8 cellular contexts compared by ENCODE assay signal in genomic region chr19:4402171-4403004, GRCh38. TPM values are rescaled to one million over a fixed set of nuclear protein-coding genes. Genes with fewer than 3 reads are reported as not detected.
DNase-seq lines count a peak whose midpoint lies in the region; ATAC-seq and TF ChIP-seq lines count a peak whose summit lies in the region.

Gene CHAF1A, plus strand, starts transcription at chr19:4402640. Its CDS starts 123 bp downstream, at chr19:4402763.

- peak within 1 kb of the TSS; percentile 87 for H3K4me2 ChIP-seq in DND-41 (ENCODE audit: insufficient read depth, low read length)
- H3K4me2 ChIP-seq in GM23248 (ENCODE audit: unreplicated experiment), result peak within 1 kb of the TSS; percentile 92

- in situ Hi-C loops in GM23248 (cut with MboI), result no loop called here

- H3K4me3 ChIP-seq in DND-41 (ENCODE audit: low read depth in 1 of 2, low read length in 2 of 2) (peak within 1 kb of the TSS; percentile 65 to 71; a peak in 3 of 4 replicates), GM23248 (peak within 1 kb of the TSS; percentile 80)

- H3K9me3 ChIP-seq in DND-41 (ENCODE audit: insufficient read depth, low read length, severe bottlenecking), result no peaks in the 10 kb centered on the region
- H3K9me3 ChIP-seq in GM23248 (ENCODE audit: low read depth), result no peaks in the 10 kb centered on the region

- peak within 1 kb of the TSS; percentile 96 for H3K4me3 Mint-ChIP-seq in activated T-helper 1 cell treated with anti-CD3 and anti-CD28 coated beads, Interleukin-12 subunit alpha, Interleukin-12 subunit beta, Interleukin-2, Interleukin-4 antibody, amounts not matched to agents 30 ng/mL and 10 ng/mL and 1 ng/mL, durations not matched to agents 14 hours and 24 hours and 36 hours
- peak within 1 kb of the TSS; percentile 81 to 95 (median 91) for H3K4me3 Mint-ChIP-seq in naive B cell
- peak within 1 kb of the TSS; percentile 90 for H3K4me3 Mint-ChIP-seq in stimulated activated memory B cell treated with anti-CD40 and anti-IgM and Interleukin-4, amounts not matched to agents 10 μg/mL and 1 μg/mL and 100 μg/mL, for 72 hours

- H3K9me2 ChIP-seq in GM23248 (ENCODE audit: insufficient read depth), result no peaks in the 10 kb centered on the region

- H3K27me3 ChIP-seq in DND-41 (ENCODE audit: insufficient read depth, low read length, poor library complexity) (no peaks in the 10 kb centered on the region), GM23248 (replicated peaks; ENCODE audit: insufficient read depth) (no peaks in the 10 kb centered on the region)

- DNase-seq in DND-41 (peak; percentile 100), GM23248 (peak; percentile 100), Kasumi-1 (lab: John Stamatoyannopoulos, UW) (peak; percentile 100), RPMI7951 (ENCODE audit: low read depth) (peak; percentile 100), fibroblast of gingiva (ENCODE audit: low read depth) (peak; percentile 100), naive B cell (peak; percentile 98)
- DNase-seq in activated T-helper 1 cell treated with anti-CD3 and anti-CD28 coated beads, Interleukin-12 subunit alpha, Interleukin-12 subunit beta, Interleukin-2, Interleukin-4 antibody, amounts not matched to agents 30 ng/mL and 10 ng/mL and 1 ng/mL, durations not matched to agents 14 hours and 24 hours and 36 hours (ENCODE audit: low spot score), result peak; percentile 99

- 0 to 2% methylated on average over 45 to 61 of the region's 84 CpGs for WGBS in GM23248 (ENCODE audit: low coverage in 1 of 2, low lambda C conversion rate in 2 of 2, missing lambda C conversion rate in 2 of 2), 2 experiments

- intact Hi-C loops in activated T-helper 1 cell treated with anti-CD3 and anti-CD28 coated beads, Interleukin-12 subunit alpha, Interleukin-12 subunit beta, Interleukin-2, Interleukin-4 antibody, amounts not matched to agents 30 ng/mL and 10 ng/mL and 1 ng/mL, durations not matched to agents 14 hours and 24 hours and 36 hours (cut with micrococcal nuclease), result loop anchor here (1.0 to 10.0 kb wide), 8 partner anchors 55 to 1218 kb away; partner anchors contain the start of genes FZR1, HDGFL2, NCLN and TNFAIP8L1

- H3K9ac ChIP-seq in DND-41 (ENCODE audit: low read depth, low read length) (peak within 1 kb of the TSS; percentile 92), GM23248 (peak within 1 kb of the TSS; percentile 91)

- H3K4me1 Mint-ChIP-seq in activated T-helper 1 cell treated with anti-CD3 and anti-CD28 coated beads, Interleukin-12 subunit alpha, Interleukin-12 subunit beta, Interleukin-2, Interleukin-4 antibody, amounts not matched to agents 30 ng/mL and 10 ng/mL and 1 ng/mL, durations not matched to agents 14 hours and 24 hours and 36 hours (ENCODE audit: low read depth), result peaks cover 67% of the 10 kb centered on the region
- peaks cover 32 to 45% (median 40%) of the 10 kb centered on the region in 3 donors for H3K4me1 Mint-ChIP-seq in naive B cell
- H3K4me1 Mint-ChIP-seq in stimulated activated memory B cell treated with anti-CD40 and anti-IgM and Interleukin-4, amounts not matched to agents 10 μg/mL and 1 μg/mL and 100 μg/mL, for 72 hours, result peaks cover 49% of the 10 kb centered on the region

- no peaks in the 10 kb centered on the region for H3K9me3 Mint-ChIP-seq in activated T-helper 1 cell treated with anti-CD3 and anti-CD28 coated beads, Interleukin-12 subunit alpha, Interleukin-12 subunit beta, Interleukin-2, Interleukin-4 antibody, amounts not matched to agents 30 ng/mL and 10 ng/mL and 1 ng/mL, durations not matched to agents 14 hours and 24 hours and 36 hours
- no peaks in the 10 kb centered on the region for H3K9me3 Mint-ChIP-seq in naive B cell
- no peaks in the 10 kb centered on the region for H3K9me3 Mint-ChIP-seq in stimulated activated memory B cell treated with anti-CD40 and anti-IgM and Interleukin-4, amounts not matched to agents 10 μg/mL and 1 μg/mL and 100 μg/mL, for 72 hours

- no peak for TF ChIP-seq CTCF in DND-41 (IDR thresholded peaks at IDR 0.05; ENCODE audit: borderline replicate concordance, extremely low read depth, low read length, poor library complexity, severe bottlenecking)

- peaks cover 3% of the 10 kb centered on the region for H3K27me3 Mint-ChIP-seq in activated T-helper 1 cell treated with anti-CD3 and anti-CD28 coated beads, Interleukin-12 subunit alpha, Interleukin-12 subunit beta, Interleukin-2, Interleukin-4 antibody, amounts not matched to agents 30 ng/mL and 10 ng/mL and 1 ng/mL, durations not matched to agents 14 hours and 24 hours and 36 hours (ENCODE audit: insufficient read depth)
- no peaks in the 10 kb centered on the region for H3K27me3 Mint-ChIP-seq in naive B cell
- no peaks in the 10 kb centered on the region for H3K27me3 Mint-ChIP-seq in stimulated activated memory B cell treated with anti-CD40 and anti-IgM and Interleukin-4, amounts not matched to agents 10 μg/mL and 1 μg/mL and 100 μg/mL, for 72 hours

- peaks cover 69% of the 10 kb centered on the region for H3K4me1 ChIP-seq in DND-41 (ENCODE audit: insufficient read depth, low read length)
- H3K4me1 ChIP-seq in GM23248 (ENCODE audit: insufficient read depth), result peaks cover 38% of the 10 kb centered on the region

- H4K20me1 ChIP-seq in DND-41 (ENCODE audit: insufficient read depth, low read length) (peaks cover 56% of the 10 kb centered on the region), GM23248 (ENCODE audit: insufficient read depth) (no peaks in the 10 kb centered on the region)

- H3K36me3 ChIP-seq in DND-41 (ENCODE audit: insufficient read depth, low read length) (peaks cover 46% of the 10 kb centered on the region), GM23248 (ENCODE audit: low read depth) (no peaks in the 10 kb centered on the region; the same call in 1 of the 2 replicates)

- H3K79me2 ChIP-seq in DND-41 (ENCODE audit: insufficient read depth, low read length), result peaks cover 81% of the 10 kb centered on the region
- peaks cover 81% of the 10 kb centered on the region for H3K79me2 ChIP-seq in GM23248 (ENCODE audit: insufficient read depth)

- ATAC-seq in DND-41 (ENCODE audit: insufficient read depth, low read depth) (peak; percentile 95), naive B cell (ENCODE audit: low read depth in 2 of 2) (peak; percentile 85 to 89)
- peak; percentile 95 for ATAC-seq in stimulated activated memory B cell treated with anti-CD40 and anti-IgM and Interleukin-4, amounts not matched to agents 10 μg/mL and 1 μg/mL and 100 μg/mL, for 72 hours

- H3F3A ChIP-seq in GM23248 (ENCODE audit: insufficient read depth), result peaks cover 12% of the 10 kb centered on the region

- peak within 1 kb of the TSS; percentile 94 for H3K27ac Mint-ChIP-seq in activated T-helper 1 cell treated with anti-CD3 and anti-CD28 coated beads, Interleukin-12 subunit alpha, Interleukin-12 subunit beta, Interleukin-2, Interleukin-4 antibody, amounts not matched to agents 30 ng/mL and 10 ng/mL and 1 ng/mL, durations not matched to agents 14 hours and 24 hours and 36 hours
- peak within 1 kb of the TSS; percentile 97 to 100 (median 99) for H3K27ac Mint-ChIP-seq in naive B cell
- H3K27ac Mint-ChIP-seq in stimulated activated memory B cell treated with anti-CD40 and anti-IgM and Interleukin-4, amounts not matched to agents 10 μg/mL and 1 μg/mL and 100 μg/mL, for 72 hours, result peak within 1 kb of the TSS; percentile 73

- H3K27ac ChIP-seq in DND-41 (ENCODE audit: low read length), result peak within 1 kb of the TSS; percentile 84
- peak within 1 kb of the TSS; percentile 86 for H3K27ac ChIP-seq in GM23248

- H2AFZ ChIP-seq in DND-41 (ENCODE audit: low read depth, low read length) (peak within 1 kb of the TSS; percentile 59), GM23248 (peak within 1 kb of the TSS; percentile 90)

- H3K36me3 Mint-ChIP-seq in activated T-helper 1 cell treated with anti-CD3 and anti-CD28 coated beads, Interleukin-12 subunit alpha, Interleukin-12 subunit beta, Interleukin-2, Interleukin-4 antibody, amounts not matched to agents 30 ng/mL and 10 ng/mL and 1 ng/mL, durations not matched to agents 14 hours and 24 hours and 36 hours (ENCODE audit: low read depth), result peaks cover 22% of the 10 kb centered on the region
- H3K36me3 Mint-ChIP-seq in naive B cell, result no peaks in the 10 kb centered on the region
- H3K36me3 Mint-ChIP-seq in stimulated activated memory B cell treated with anti-CD40 and anti-IgM and Interleukin-4, amounts not matched to agents 10 μg/mL and 1 μg/mL and 100 μg/mL, for 72 hours, result peaks cover 5% of the 10 kb centered on the region

RNA-seq across cellular contexts. Expression of gene CHAF1A, which starts in this region (rescaled TPM):
- total RNA-seq in GM23248 (2014; rRNA removed; shearing (Covaris generic)), result 9.1 and 11.6 TPM in 2 replicates
- polyA plus RNA-seq in GM23248 (2016; fragmentation: Nextera tagmentation; extraction: Ambion mirVana) (11.9 and 12.6 TPM in 2 replicates), naive B cell (ENCODE audit: low read depth in 6 of 6) (1 to 10 TPM in 5 of 6 donors, under 1 TPM in 1; 0.14 to 4.8 (median 2.7) TPM)
- total RNA-seq in RPMI7951 (2014; rRNA removed; shearing (Covaris generic)), result 12.9 and 16.8 TPM in 2 replicates
- total RNA-seq in activated T-helper 1 cell treated with anti-CD3 and anti-CD28 coated beads, Interleukin-12 subunit alpha, Interleukin-12 subunit beta, Interleukin-2, Interleukin-4 antibody, amounts not matched to agents 30 ng/mL and 10 ng/mL and 1 ng/mL, durations not matched to agents 14 hours and 24 hours and 36 hours, result 106 and 107 TPM in 2 replicates

Comparison
In these comparisons a context has a peak if more than half of its experiments do, and no peak if none do; other contexts are left out.
1. Peak in every context shown above with its lines: DNase-seq, ATAC-seq, H3K4me3 ChIP-seq and H3K27ac ChIP-seq.